Comparison of ENCODE assay signal across 9 cellular contexts in genomic region chr13:98997738-98998641, GRCh38. TPM values are rescaled to one million over a fixed set of nuclear protein-coding genes. Genes with fewer than 3 reads are reported as not detected.
A peak's percentile ranks its signal among the peaks of the same experiment; 100 is the strongest.
DNase-seq lines count a peak whose midpoint lies in the region; ATAC-seq and TF ChIP-seq lines count a peak whose summit lies in the region.
"Had no signal": no experiment of that assay in that cellular context is flagged by ENCODE, and none has a peak within 500 bp of the region (broad histone marks: within the 10 kb centered on the region; RNA-seq: fewer than 3 reads in every experiment).

No MANE protein-coding gene starts in this region.

- dilution Hi-C loops in mammary epithelial cell (cut with HindIII; ENCODE audit: low sequenced_read_pairs): no loop called here

- peaks cover 23% of the 10 kb centered on the region for H3K4me1 ChIP-seq in mammary epithelial cell (ENCODE audit: insufficient read depth, low read length)
- peaks cover 11 to 21% of the 10 kb centered on the region in 2 donors for H3K4me1 ChIP-seq in gastrocnemius medialis
- peaks cover 0 to 44% (median 27%) of the 10 kb centered on the region in 4 donors for H3K4me1 ChIP-seq in sigmoid colon
- H3K4me1 ChIP-seq: BE2C had no signal

- no peak overlapping the region for H3K4me2 ChIP-seq in mammary epithelial cell (ENCODE audit: insufficient read depth, low read depth, low read length)

- H3K4me3 ChIP-seq in MG63 (no peak overlapping the region), mammary epithelial cell (replicated peaks in 1 of 3; ENCODE audit: insufficient read depth in 1 of 3, low read depth in 2 of 3, low read length in 3 of 3) (no peak overlapping the region), gastrocnemius medialis (no peak overlapping the region), sigmoid colon (no peak overlapping the region)

- H3K36me3 ChIP-seq in MG63 (no peaks in the 10 kb centered on the region), mammary epithelial cell (ENCODE audit: insufficient read depth, low read length) (no peaks in the 10 kb centered on the region), gastrocnemius medialis (no peaks in the 10 kb centered on the region), sigmoid colon (no peaks in the 10 kb centered on the region)
- H3K36me3 ChIP-seq: BE2C had no signal

- no peaks in the 10 kb centered on the region for H3K27me3 ChIP-seq in MG63
- no peaks in the 10 kb centered on the region for H3K27me3 ChIP-seq in mammary epithelial cell (ENCODE audit: insufficient read depth, low read length)
- no peaks in the 10 kb centered on the region for H3K27me3 ChIP-seq in gastrocnemius medialis
- H3K27me3 ChIP-seq in sigmoid colon: no peaks in the 10 kb centered on the region

- TF ChIP-seq EP300 in sigmoid colon (IDR thresholded peaks at IDR 0.05): no peak

- TF ChIP-seq CTCF in mammary epithelial cell (conservative IDR thresholded peaks at IDR 0.05 in 1 of 2, IDR thresholded peaks at IDR 0.05 in 1 of 2; ENCODE audit: extremely low read depth in 1 of 2, insufficient read depth in 1 of 2, low read depth in 1 of 2, low read length in 2 of 2) (no peak), gastrocnemius medialis (IDR thresholded peaks at IDR 0.05 in 4 of 5, conservative IDR thresholded peaks at IDR 0.05 in 1 of 5) (no peak), sigmoid colon (IDR thresholded peaks at IDR 0.05) (no peak)

- in situ Hi-C loops in mammary epithelial cell (cut with MboI; ENCODE audit: low sequenced_read_pairs in 2 of 2) (no loop called here), gastrocnemius medialis (cut with MboI; ENCODE audit: low sequenced_read_pairs in 4 of 4) (no loop called here)

- peaks cover 21% of the 10 kb centered on the region for H3K79me2 ChIP-seq in mammary epithelial cell (ENCODE audit: insufficient read depth, low read length)

- H3K27ac ChIP-seq in mammary epithelial cell (ENCODE audit: insufficient read depth, low read depth, low read length) (no peak overlapping the region), gastrocnemius medialis (peak overlapping the region; percentile 4 to 62 (median 34)), sigmoid colon (peak overlapping the region in 2 of 4 donors; percentile 32 to 39)

- H3K9me3 ChIP-seq in MG63 (no peaks in the 10 kb centered on the region), mammary epithelial cell (replicated peaks; ENCODE audit: insufficient read depth, low read length) (no peaks in the 10 kb centered on the region), gastrocnemius medialis (no peaks in the 10 kb centered on the region), sigmoid colon (no peaks in the 10 kb centered on the region)
- H3K9me3 ChIP-seq: BE2C had no signal

- CTCF ChIA-PET in mammary epithelial cell (lab: Charles Lee; ENCODE audit: low non-redundant PET): interaction anchor here (0.6 kb wide), 1 partner anchor 10 kb away, joined by 4 read pairs; no protein-coding TSS in a partner anchor

- TF ChIP-seq POLR2A in gastrocnemius medialis (IDR thresholded peaks at IDR 0.05) (no peak), sigmoid colon (IDR thresholded peaks at IDR 0.05) (no peak)

- DNase-seq in NCI-H82 (lab: John Stamatoyannopoulos, UW) (peak; percentile 21), NCI-H82 treated with DMSO at 0.1 percent for 48 hours (lab: John Stamatoyannopoulos, UW; ENCODE audit: unreplicated experiment) (no peak), MG63 (peak; percentile 51), mammary epithelial cell (peak; percentile 92), gastrocnemius medialis (no peak), HuH-7.5 (ENCODE audit: low spot score) (no peak), kidney glomerular epithelial cell (lab: John Stamatoyannopoulos, UW) (no peak), sigmoid colon (no peak)
- DNase-seq: BE2C had no signal

- no TSS peak for BruUV-seq in mammary epithelial cell (replicated peaks; lab: Mats Ljungman, UMichigan)

- H4K20me1 ChIP-seq in mammary epithelial cell (ENCODE audit: insufficient read depth, low read length): no peaks in the 10 kb centered on the region

- intact Hi-C loops in mammary epithelial cell (cut with micrococcal nuclease) (loop anchor here (2.0 kb wide), 2 partner anchors 19 to 21 kb away; partner anchors contain the start of gene DOCK9), gastrocnemius medialis (cut with DNase I; ENCODE audit: low total_unique reads) (no loop called here), sigmoid colon (cut with DNase I) (no loop called here)

- H2AFZ ChIP-seq in mammary epithelial cell (ENCODE audit: low read depth, low read length): no peak overlapping the region

- WGBS in mammary epithelial cell (ENCODE audit: low coverage, missing lambda C conversion rate): 74% methylated on average over 9 of the region's 9 CpGs
- 72 to 81% methylated on average over 9 of the region's 9 CpGs for WGBS in sigmoid colon, 2 donors

- H3K9ac ChIP-seq in mammary epithelial cell (ENCODE audit: insufficient read depth, low read length): no peak overlapping the region

- peak in 1 of 2 donors; percentile 27 for ATAC-seq in gastrocnemius medialis

RNA-seq across cellular contexts. Expression of gene DOCK9, which starts 20.1 kb away (rescaled TPM):
- 1.7 and 2.1 TPM in 2 replicates for total RNA-seq in MG63 (2014; rRNA removed; shearing (Covaris generic); ENCODE audit: low replicate concordance)
- 10 to 100 TPM; 65.2 to 77.6 TPM for total RNA-seq in mammary epithelial cell
- polyA plus RNA-seq in mammary epithelial cell: 52.9 TPM
- polyA minus RNA-seq in mammary epithelial cell: 122 TPM
- total RNA-seq in gastrocnemius medialis: 10 to 100 TPM; 31.4 to 46.7 (median 45.6) TPM
- 100 to 1,000 TPM in 1 of 4 donors, 10 to 100 TPM in 3; 60.4 to 126 (median 83.6) TPM for total RNA-seq in sigmoid colon
- polyA plus RNA-seq in sigmoid colon: 10 to 100 TPM; 10.8 to 34.1 (median 19.4) TPM

Comparison
In these comparisons a context has a peak if more than half of its experiments do, and no peak if none do; other contexts are left out.
1. DNase-seq: peak in NCI-H82 (single experiment), MG63 (single experiment) and mammary epithelial cell (single experiment); none in NCI-H82 treated with DMSO at 0.1 percent for 48 hours (single experiment), gastrocnemius medialis (0 of 2), HuH-7.5 (single experiment), kidney glomerular epithelial cell (single experiment) and sigmoid colon (single experiment).
2. RNA of gene DOCK9, which starts 20.1 kb away (total RNA-seq): 60.4 to 126 TPM in sigmoid colon, 65.2 to 77.6 TPM in mammary epithelial cell and 31.4 to 46.7 TPM in gastrocnemius medialis; 1.7 to 2.1 TPM in MG63; every median in the first group is over 10 times any median in the second.